In genomic region chr1:58845947-58846346, GRCh38 we compare ENCODE assay signal across 15 cellular contexts.
"Had no signal": no experiment of that assay in that cellular context is flagged by ENCODE, and none has a peak within 500 bp of the region (broad histone marks: within the 10 kb centered on the region; RNA-seq: fewer than 3 reads in every experiment).

No MANE protein-coding gene starts in this region.

- H3K27ac ChIP-seq: body of pancreas, coronary artery, gastrocnemius medialis, spleen, transverse colon had no signal

- H3K4me1 ChIP-seq: body of pancreas, gastrocnemius medialis had no signal

- DNase-seq: activated CD4-positive, alpha-beta T cell treated with anti-CD3 and anti-CD28 coated beads, Interleukin-2, amount 50 U/mL, for 1 hour; activated T-cell treated with anti-CD3 and anti-CD28 coated beads for 4 hours; body of pancreas; central memory CD4-positive, alpha-beta T cell; effector CD8-positive, alpha-beta T cell; gastrocnemius medialis; kidney; nephron progenitor cell; spleen; stimulated activated CD4-positive, alpha-beta T cell treated with anti-CD3 and anti-CD28 coated beads, Interleukin-1b, Interleukin-23, amount 100 ng/mL, for 48 hours; stimulated activated naive B cell treated with anti-CD40 and anti-IgM and Interleukin-4, amounts not matched to agents 10 μg/mL and 1 μg/mL and 100 μg/mL, for 72 hours; T1000; transverse colon had no signal

- FAIRE-seq: kidney had no signal

- H3K27me3 ChIP-seq: body of pancreas, gastrocnemius medialis, spleen, transverse colon had no signal

- ATAC-seq: body of pancreas; gastrocnemius medialis; sciatic nerve; stimulated activated naive B cell treated with anti-CD40 and anti-IgM and Interleukin-4, amounts not matched to agents 10 μg/mL and 1 μg/mL and 100 μg/mL, for 72 hours had no signal

- H3K36me3 ChIP-seq: gastrocnemius medialis, spleen, transverse colon had no signal

- H3K4me3 ChIP-seq: body of pancreas, coronary artery, gastrocnemius medialis, spleen, transverse colon had no signal

- H3K9me3 ChIP-seq: body of pancreas, gastrocnemius medialis, spleen, transverse colon had no signal
